1 cellular context compared by ENCODE assay signal in genomic region chr11:18802381-18803257, GRCh38.
TF ChIP-seq lines count a peak whose summit lies in the region.

No MANE protein-coding gene starts in this region.

TF ChIP-seq in HepG2, 621 proteins besides CTCF, POLR2A, EP300 and RAD21 (continued from another document):
- TF ChIP-seq HMGXB4 (CRISPR knock-in tag; IDR thresholded peaks at IDR 0.05; ENCODE audit: borderline replicate concordance in 1 of 2, low read depth in 1 of 2) (0 out of 4 replicates have a peak, but pooled peaks of 1 of the 2 experiments have one; percentile 26), FOSL1 (CRISPR knock-in tag; IDR thresholded peaks at IDR 0.05; ENCODE audit: borderline replicate concordance) (peak; percentile 24; the same call in 1 of the 2 replicates), DR1 (CRISPR knock-in tag; IDR thresholded peaks at IDR 0.05) (no peak), TCF7 (IDR thresholded peaks at IDR 0.05; ENCODE audit: low read depth) (no peak), GATAD2A (CRISPR knock-in tag; IDR thresholded peaks at IDR 0.05) (no peak), TEF (CRISPR knock-in tag; IDR thresholded peaks at IDR 0.05) (peak; percentile 92), NONO (IDR thresholded peaks at IDR 0.05) (no peak), NONO (CRISPR knock-in tag; conservative IDR thresholded peaks at IDR 0.05) (no peak), ARID3A (IDR thresholded peaks at IDR 0.05; ENCODE audit: low read depth, low read length) (peak; percentile 78), TBL1XR1 (IDR thresholded peaks at IDR 0.05; ENCODE audit: borderline replicate concordance, low read length, partially characterized antibody) (peak; percentile 20), THYN1 (CRISPR knock-in tag; IDR thresholded peaks at IDR 0.05; ENCODE audit: borderline replicate concordance, low read depth) (no peak), SRF (IDR thresholded peaks at IDR 0.05; ENCODE audit: low read depth, low read length) (no peak), ATF3 (CRISPR knock-in tag; IDR thresholded peaks at IDR 0.05) (peak; percentile 70; the same call in 1 of the 2 replicates), ZNF510 (CRISPR knock-in tag; IDR thresholded peaks at IDR 0.05; ENCODE audit: low read depth) (no peak), ZNF83 (CRISPR knock-in tag; IDR thresholded peaks at IDR 0.05; ENCODE audit: borderline replicate concordance) (no peak), CEBPB (IDR thresholded peaks at IDR 0.05; ENCODE audit: borderline replicate concordance, low read depth, low read length) (peak; percentile 75), ZFP62 (CRISPR knock-in tag; IDR thresholded peaks at IDR 0.05) (no peak), CEBPG (CRISPR knock-in tag; IDR thresholded peaks at IDR 0.05) (peak; percentile 81), KLF16 (CRISPR knock-in tag; IDR thresholded peaks at IDR 0.05) (no peak), TEAD3 (CRISPR knock-in tag; optimal IDR thresholded peaks at IDR 0.05; ENCODE audit: borderline replicate concordance) (peak; percentile 83), ZNF263 (CRISPR knock-in tag; IDR thresholded peaks at IDR 0.05) (no peak)
